In genomic region chr3:162932503-162932902, GRCh38 we compare ENCODE assay signal across 33 cellular contexts.
"Had no signal": no experiment of that assay in that cellular context is flagged by ENCODE, and none has a peak within 500 bp of the region (broad histone marks: within the 10 kb centered on the region; RNA-seq: fewer than 3 reads in every experiment).

No MANE protein-coding gene starts in this region.

- H3K27me3 ChIP-seq: adrenal gland, body of pancreas, brain microvascular endothelial cell, breast epithelium had no signal

- H3K27ac ChIP-seq: adrenal gland, body of pancreas, brain microvascular endothelial cell, breast epithelium, VCaP had no signal

- H3K36me3 ChIP-seq: adrenal gland, brain microvascular endothelial cell, breast epithelium had no signal

- ATAC-seq: activated CD8-positive, alpha-beta T cell treated with anti-CD3 and anti-CD28 coated beads for 36 hours; activated naive CD4-positive, alpha-beta T cell treated with anti-CD3 and anti-CD28 coated beads, Interleukin-2, amount 50 U/mL, for 72 hours; activated T-cell treated with anti-CD3 and anti-CD28 coated beads, Interleukin-2, amount 50 U/mL, for 4 hours; activated T-cell treated with anti-CD3 and anti-CD28 coated beads, Interleukin-2, amount 50 U/mL, for 72 hours; activated T-helper 17 cell treated with anti-CD3 and anti-CD28 coated beads, Interleukin-2, amount 50 U/mL, for 72 hours; body of pancreas had no signal

- DNase-seq: activated B cell treated with CpG ODN at 0.5 μM for 24 hours; activated CD4-positive, alpha-beta memory T cell treated with anti-CD3 and anti-CD28 coated beads for 36 hours; activated CD4-positive, alpha-beta T cell treated with anti-CD3 and anti-CD28 coated beads for 4 hours; activated CD4-positive, alpha-beta T cell treated with anti-CD3 and anti-CD28 coated beads, Interleukin-2, amount 10 ng/mL, durations not matched to agents 24 days and 14 days; activated CD4-positive, alpha-beta T cell treated with anti-CD3 and anti-CD28 coated beads, Interleukin-2, amount 50 U/mL, for 1 hour; activated CD4-positive, alpha-beta T cell treated with anti-CD3 and anti-CD28 coated beads, Interleukin-2, amount 50 U/mL, for 4 hours; activated CD4-positive, CD25-positive, alpha-beta regulatory T cell treated with anti-CD3 and anti-CD28 coated beads, Interleukin-2, amount 50 U/mL, for 72 hours; activated CD8-positive, alpha-beta memory T cell treated with anti-CD3 and anti-CD28 coated beads, Interleukin-2, amount 50 U/mL, for 4 hours; activated CD8-positive, alpha-beta T cell treated with anti-CD3 and anti-CD28 coated beads for 36 hours; activated effector memory CD4-positive, alpha-beta T cell treated with anti-CD3 and anti-CD28 coated beads, Interleukin-2, amount 50 U/mL, for 16 hours; activated gamma-delta T cell treated with Interleukin-2 at 50 U/mL for 16 hours; activated naive CD4-positive, alpha-beta T cell; activated naive CD4-positive, alpha-beta T cell treated with anti-CD3 and anti-CD28 coated beads for 36 hours; activated naive CD4-positive, alpha-beta T cell treated with anti-CD3 and anti-CD28 coated beads, Interleukin-2, amount 50 U/mL, for 16 hours; activated naive CD8-positive, alpha-beta T cell treated with anti-CD3 and anti-CD28 coated beads for 36 hours; activated T-cell treated with anti-CD3 and anti-CD28 coated beads for 4 hours; activated T-cell treated with anti-CD3 and anti-CD28 coated beads, Interleukin-2, amount 50 U/mL, for 1 hour; activated T-cell treated with anti-CD3 and anti-CD28 coated beads, Interleukin-2, amount 50 U/mL, for 4 hours; activated T-cell treated with anti-CD3 and anti-CD28 coated beads, Interleukin-2, amount 50 U/mL, for 72 hours; adrenal gland; amniotic stem cell; aorta; body of pancreas; brain microvascular endothelial cell; central memory CD4-positive, alpha-beta T cell; T-helper 2 cell; T-helper 9 cell had no signal

- FAIRE-seq: astrocyte, TTC549 had no signal

- H3K9me3 ChIP-seq: adrenal gland, body of pancreas, breast epithelium had no signal

- H3K4me1 ChIP-seq: adrenal gland, body of pancreas, breast epithelium had no signal

- H3K4me3 ChIP-seq: adrenal gland, body of pancreas, breast epithelium had no signal
